ENCODE assay signal across 1 cellular context in the genomic region with DNA sequence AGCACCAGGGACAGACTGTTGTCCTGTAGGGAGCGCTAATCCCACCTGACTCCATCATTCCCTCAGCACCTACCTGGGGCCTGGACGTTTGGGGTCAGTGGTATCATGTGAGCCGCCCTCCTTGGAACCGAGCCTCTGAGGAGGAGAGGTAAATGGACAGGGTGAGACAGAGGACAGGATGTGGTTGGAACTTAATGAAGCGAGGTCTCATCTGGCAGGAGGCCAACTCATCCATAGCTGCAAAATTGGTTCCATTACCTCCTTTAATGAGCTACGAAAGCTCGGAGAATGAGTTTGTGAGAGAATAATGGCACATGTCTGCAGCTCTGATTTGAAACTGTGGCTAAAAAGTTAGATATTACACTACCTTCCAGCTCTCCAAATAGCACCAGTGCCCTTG.
TF ChIP-seq lines count a peak whose summit lies in the region.

No MANE protein-coding gene starts in this region.

TF ChIP-seq in K562, 482 proteins besides CTCF, POLR2A, EP300 and RAD21:
- TF ChIP-seq NFIC (IDR thresholded peaks at IDR 0.05) (peak; percentile 91), SNRNP70 (optimal IDR thresholded peaks at IDR 0.05; ENCODE audit: low read depth, low read length) (no peak), NFIX (CRISPR knock-in tag; IDR thresholded peaks at IDR 0.05; ENCODE audit: low read depth) (peak; percentile 44; the same call in 1 of the 2 replicates)
